In genomic region chr13:95535243-95535642, GRCh38 we compare ENCODE assay signal across 11 cellular contexts. TPM values are rescaled to one million over a fixed set of nuclear protein-coding genes. Genes with fewer than 3 reads are reported as not detected.
DNase-seq lines count a peak whose midpoint lies in the region; ATAC-seq and TF ChIP-seq lines count a peak whose summit lies in the region.
"Had no signal": no experiment of that assay in that cellular context is flagged by ENCODE, and none has a peak within 500 bp of the region (broad histone marks: within the 10 kb centered on the region; RNA-seq: fewer than 3 reads in every experiment).

No MANE protein-coding gene starts in this region.

- H3K9me3 ChIP-seq in fibroblast of lung (ENCODE audit: control insufficient read depth, insufficient read depth, low read depth, low read length): no peaks in the 10 kb centered on the region
- H3K9me3 ChIP-seq in HAP-1: no peaks in the 10 kb centered on the region
- no peaks in the 10 kb centered on the region for H3K9me3 ChIP-seq in effector memory CD4-positive, alpha-beta T cell (ENCODE audit: control insufficient read depth, low read length)
- H3K9me3 ChIP-seq: heart right ventricle had no signal

- H3K4me1 ChIP-seq in fibroblast of lung (ENCODE audit: control insufficient read depth, extremely low read depth, insufficient read depth, low read length): no peaks in the 10 kb centered on the region
- H3K4me1 ChIP-seq in HAP-1: peaks cover 10% of the 10 kb centered on the region
- H3K4me1 ChIP-seq in effector memory CD4-positive, alpha-beta T cell (ENCODE audit: control insufficient read depth, insufficient read depth, low read length, poor library complexity, severe bottlenecking): no peaks in the 10 kb centered on the region

- H3K79me2 ChIP-seq in fibroblast of lung (ENCODE audit: control insufficient read depth, insufficient read depth, low read length): no peaks in the 10 kb centered on the region

- DNase-seq in A172 (ENCODE audit: low spot score): peak; percentile 90
- peak; percentile 26 for DNase-seq in NCI-H2196 (lab: John Stamatoyannopoulos, UW; ENCODE audit: unreplicated experiment)
- peak; percentile 63 to 92 for DNase-seq in fibroblast of lung (ENCODE audit: low read depth in 2 of 2)
- DNase-seq in NCI-H1436 treated with DMSO at 0.1 percent for 48 hours (lab: John Stamatoyannopoulos, UW): no peak
- DNase-seq in HAP-1 (ENCODE audit: low spot score in 2 of 2): no peak
- no peak for DNase-seq in effector memory CD4-positive, alpha-beta T cell
- DNase-seq: activated CD4-positive, alpha-beta T cell treated with anti-CD3 and anti-CD28 coated beads for 4 hours; DND-41; heart right ventricle had no signal

- H3K27ac ChIP-seq in fibroblast of lung (ENCODE audit: insufficient read depth, low read length): no peak overlapping the region
- no peak overlapping the region for H3K27ac ChIP-seq in effector memory CD4-positive, alpha-beta T cell (ENCODE audit: insufficient read depth, low read length, poor library complexity, severe bottlenecking)
- H3K27ac ChIP-seq: heart right ventricle had no signal

- no peak overlapping the region for H3K4me3 ChIP-seq in fibroblast of lung (replicated peaks in 1 of 4; ENCODE audit: control extremely low read depth in 1 of 4, insufficient read depth in 1 of 4, low read depth in 3 of 4, low read length in 4 of 4)
- no peak overlapping the region for H3K4me3 ChIP-seq in HAP-1
- no peak overlapping the region for H3K4me3 ChIP-seq in effector memory CD4-positive, alpha-beta T cell (ENCODE audit: insufficient read depth, low read depth, low read length, poor library complexity, severe bottlenecking)
- H3K4me3 ChIP-seq: heart right ventricle had no signal

- H3K36me3 ChIP-seq in fibroblast of lung (ENCODE audit: control insufficient read depth, insufficient read depth, low read length) (no peaks in the 10 kb centered on the region), HAP-1 (replicated peaks) (no peaks in the 10 kb centered on the region)
- H3K36me3 ChIP-seq in effector memory CD4-positive, alpha-beta T cell (ENCODE audit: control insufficient read depth, insufficient read depth, low read length): no peaks in the 10 kb centered on the region
- H3K36me3 ChIP-seq: heart right ventricle had no signal

- H3K27me3 ChIP-seq in fibroblast of lung (ENCODE audit: control insufficient read depth, insufficient read depth, low read length) (no peaks in the 10 kb centered on the region), HAP-1 (ENCODE audit: low read depth) (no peaks in the 10 kb centered on the region)
- no peaks in the 10 kb centered on the region for H3K27me3 ChIP-seq in effector memory CD4-positive, alpha-beta T cell (replicated peaks; ENCODE audit: control insufficient read depth, insufficient read depth, low read length, poor library complexity, severe bottlenecking)

- H3K9ac ChIP-seq in fibroblast of lung (ENCODE audit: insufficient read depth, low read length): no peak overlapping the region

- ATAC-seq in GM18909 (IDR thresholded peaks at IDR 0.05; ENCODE audit: poor library complexity, unreplicated experiment): peak; percentile 49
- no peak for ATAC-seq in HG03045 (IDR thresholded peaks at IDR 0.05; ENCODE audit: unreplicated experiment)

- TF ChIP-seq CTCF in fibroblast of lung (conservative IDR thresholded peaks at IDR 0.05 in 1 of 2, IDR thresholded peaks at IDR 0.05 in 1 of 2; ENCODE audit: low read depth in 1 of 2, low read length in 2 of 2): no peak

- H3K4me2 ChIP-seq in fibroblast of lung (ENCODE audit: extremely low read depth, insufficient read depth, low read length): no peak overlapping the region

- in situ Hi-C loops in HAP-1 (cut with MboI; ENCODE audit: low sequenced_read_pairs): no loop called here

- no peaks in the 10 kb centered on the region for H4K20me1 ChIP-seq in fibroblast of lung (ENCODE audit: control insufficient read depth, extremely low read depth, insufficient read depth, low read length)

- H2AFZ ChIP-seq in fibroblast of lung (ENCODE audit: low read length): no peak overlapping the region

RNA-seq across cellular contexts. Expression of gene CLDN10, which starts 17.3 kb away (rescaled TPM):
- total RNA-seq in A172 (2014; rRNA removed; shearing (Covaris generic)): not detected in 2 replicates
- total RNA-seq in fibroblast of lung: not detected in 2 replicates
- polyA plus RNA-seq in fibroblast of lung: not detected in 2 replicates
- polyA plus RNA-seq in fibroblast of lung (2012): not detected in 2 replicates
- polyA minus RNA-seq in fibroblast of lung (ENCODE audit: low replicate concordance): not detected in 2 replicates

Comparison
In these comparisons a context has a peak if more than half of its experiments do, and no peak if none do; other contexts are left out.
1. DNase-seq: peak in A172 (single experiment), NCI-H2196 (single experiment) and fibroblast of lung (2 of 2); none in NCI-H1436 treated with DMSO at 0.1 percent for 48 hours (single experiment), HAP-1 (0 of 2) and effector memory CD4-positive, alpha-beta T cell (0 of 3).